Comparison of ENCODE assay signal across 8 cellular contexts in genomic region chr3:12483872-12484197, GRCh38.
DNase-seq lines count a peak whose midpoint lies in the region; TF ChIP-seq lines count a peak whose summit lies in the region.

No MANE protein-coding gene starts in this region.

- DNase-seq in AG10803 (ENCODE audit: low read depth) (no peak), HuH-7.5 (ENCODE audit: low spot score) (peak; percentile 35), cardiac fibroblast (ENCODE audit: low read depth in 2 of 2) (no peak), RPMI8226 (no peak), DMS79 (lab: John Stamatoyannopoulos, UW) (no peak), T-helper 9 cell (no peak), NCI-H82 (lab: John Stamatoyannopoulos, UW) (no peak)

- no peaks in the 10 kb centered on the region for H3K36me3 ChIP-seq in muscle layer of duodenum (ENCODE audit: control insufficient read depth in 1 of 2, insufficient read depth in 2 of 2, low read length in 2 of 2)

- H3K4me3 ChIP-seq in AG10803 (ENCODE audit: low read length): peak overlapping the region; percentile 68
- H3K4me3 ChIP-seq in cardiac fibroblast (replicated peaks in 1 of 2; ENCODE audit: low read depth in 2 of 2, low read length in 2 of 2): peak overlapping the region; percentile 38 to 76
- peak overlapping the region; percentile 77 to 93 for H3K4me3 ChIP-seq in muscle layer of duodenum (ENCODE audit: low read depth in 1 of 2, low read length in 2 of 2)

- H3K27ac ChIP-seq in muscle layer of duodenum (ENCODE audit: low read length): peak overlapping the region; percentile 62

- no peaks in the 10 kb centered on the region for H3K27me3 ChIP-seq in muscle layer of duodenum (ENCODE audit: low read depth, low read length)

- peaks cover 14 to 20% of the 10 kb centered on the region in 2 donors for H3K4me1 ChIP-seq in muscle layer of duodenum (ENCODE audit: control insufficient read depth in 1 of 2, insufficient read depth in 2 of 2, low read length in 2 of 2)

- H3K9me3 ChIP-seq in muscle layer of duodenum (ENCODE audit: control insufficient read depth in 1 of 2, low read length in 2 of 2): no peaks in the 10 kb centered on the region

- TF ChIP-seq CTCF in AG10803 (conservative IDR thresholded peaks at IDR 0.05; ENCODE audit: low read length): no peak
- TF ChIP-seq CTCF in cardiac fibroblast (IDR thresholded peaks at IDR 0.05; ENCODE audit: low read depth, low read length): no peak
